ENCODE assay signal across 9 cellular contexts in the genomic region with DNA sequence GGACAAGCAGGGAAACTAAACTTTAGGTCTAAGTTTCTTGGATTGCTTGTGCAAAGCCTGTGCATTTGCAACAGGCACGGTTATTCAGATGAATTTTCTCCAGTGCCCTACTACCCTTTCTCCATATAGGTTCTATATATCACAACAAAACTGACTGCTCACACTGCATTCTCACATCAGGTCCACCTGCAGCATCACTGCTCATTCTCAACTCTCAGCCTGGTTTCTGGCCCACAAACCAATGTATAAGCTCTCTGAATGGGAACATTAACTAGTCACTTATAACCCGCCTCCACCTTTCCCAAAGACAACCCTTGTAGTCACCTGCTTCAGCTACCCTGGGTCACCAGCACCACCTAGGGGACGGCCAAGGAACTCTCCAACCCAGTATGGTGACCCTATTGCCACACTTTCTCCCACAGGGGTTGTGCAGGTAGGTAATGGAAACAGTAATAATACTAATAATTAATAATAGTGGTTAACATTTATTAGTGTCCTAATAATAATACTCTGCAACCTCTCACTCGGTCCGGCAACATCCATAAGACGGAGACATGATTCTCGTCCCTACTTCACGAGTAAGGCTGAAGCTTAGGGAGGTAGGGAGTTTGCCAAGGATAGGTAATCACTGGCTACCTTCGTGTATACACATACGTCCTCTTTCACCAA.
A peak's percentile ranks its signal among the peaks of the same experiment; 100 is the strongest.
DNase-seq lines count a peak whose midpoint lies in the region; FAIRE-seq and TF ChIP-seq lines count a peak whose summit lies in the region.
"Had no signal": no experiment of that assay in that cellular context is flagged by ENCODE, and none has a peak within 500 bp of the region (broad histone marks: within the 10 kb centered on the region; RNA-seq: fewer than 3 reads in every experiment).

No MANE protein-coding gene starts in this region.

- H3K4me3 ChIP-seq in fibroblast of the aortic adventitia (ENCODE audit: low read depth, low read length): no peak overlapping the region
- H3K4me3 ChIP-seq in small intestine (ENCODE audit: low read depth in 1 of 2, low read length in 2 of 2): no peak overlapping the region
- H3K4me3 ChIP-seq: BLaER1 had no signal

- H3K27me3 Mint-ChIP-seq in HFFc6 (ENCODE audit: insufficient read depth): peaks cover 3% of the 10 kb centered on the region

- H3K4me1 ChIP-seq in small intestine (ENCODE audit: control insufficient read depth in 2 of 2, insufficient read depth in 1 of 2, low read depth in 1 of 2, low read length in 1 of 2): no peaks in the 10 kb centered on the region

- no peaks in the 10 kb centered on the region for H3K9me3 ChIP-seq in small intestine (ENCODE audit: control insufficient read depth, low read depth)
- H3K9me3 ChIP-seq: BLaER1 had no signal

- peak; percentile 80 for TF ChIP-seq CTCF in HFFc6 (IDR thresholded peaks at IDR 0.05)
- TF ChIP-seq CTCF in fibroblast of the aortic adventitia (IDR thresholded peaks at IDR 0.05; ENCODE audit: insufficient read depth, low read length): peak; percentile 76

- no peaks in the 10 kb centered on the region for H3K27me3 ChIP-seq in small intestine (ENCODE audit: control insufficient read depth in 2 of 2, insufficient read depth in 2 of 2, low read length in 2 of 2)
- H3K27me3 ChIP-seq: BLaER1 had no signal

- H3K36me3 Mint-ChIP-seq in HFFc6 (ENCODE audit: low read depth): peaks cover 12% of the 10 kb centered on the region

- WGBS in small intestine, 3 donors: 84 to 89% (median 88%) methylated on average over 10 of the region's 10 CpGs

- H3K27ac Mint-ChIP-seq in HFFc6: no peak overlapping the region

- no peak overlapping the region for H3K27ac ChIP-seq in small intestine (ENCODE audit: low read depth in 1 of 2, low read length in 1 of 2)
- H3K27ac ChIP-seq: BLaER1 had no signal

- FAIRE-seq in small intestine (lab: Jason Lieb, UNC): no peak

- DNase-seq in NCI-H1092 treated with DMSO at 0.1 percent for 48 hours (lab: John Stamatoyannopoulos, UW) (peak; percentile 17), NCI-H1092 (lab: John Stamatoyannopoulos, UW) (no peak), HFFc6 (no peak), NCI-H2227 treated with DMSO at 0.1 percent for 48 hours (lab: John Stamatoyannopoulos, UW) (peak; percentile 12), fibroblast of the aortic adventitia (ENCODE audit: low read depth) (peak; percentile 12), small intestine (peak; percentile 51), amniotic stem cell (lab: John Stamatoyannopoulos, UW) (no peak)
- DNase-seq in activated CD8-positive, alpha-beta memory T cell treated with anti-CD3 and anti-CD28 coated beads, Interleukin-2, amount 50 U/mL, for 48 hours: peak; percentile 78

- peaks cover 23% of the 10 kb centered on the region for H3K4me1 Mint-ChIP-seq in HFFc6 (ENCODE audit: low read depth)

- peaks cover 2 to 24% of the 10 kb centered on the region in 2 donors for H3K36me3 ChIP-seq in small intestine (ENCODE audit: control insufficient read depth in 2 of 2, insufficient read depth in 2 of 2, low read length in 2 of 2)

- H3K4me3 Mint-ChIP-seq in HFFc6: no peak overlapping the region

- H3K9me3 Mint-ChIP-seq in HFFc6: no peaks in the 10 kb centered on the region

Comparison
In these comparisons a context has a peak if more than half of its experiments do, and no peak if none do; other contexts are left out.
1. DNase-seq: peak in NCI-H1092 treated with DMSO at 0.1 percent for 48 hours (single experiment), NCI-H2227 treated with DMSO at 0.1 percent for 48 hours (single experiment), activated CD8-positive, alpha-beta memory T cell treated with anti-CD3 and anti-CD28 coated beads, Interleukin-2, amount 50 U/mL, for 48 hours (single experiment), fibroblast of the aortic adventitia (single experiment) and small intestine (single experiment); none in NCI-H1092 (single experiment), HFFc6 (single experiment) and amniotic stem cell (single experiment).